Comparison of ENCODE assay signal across 31 cellular contexts in the genomic region with DNA sequence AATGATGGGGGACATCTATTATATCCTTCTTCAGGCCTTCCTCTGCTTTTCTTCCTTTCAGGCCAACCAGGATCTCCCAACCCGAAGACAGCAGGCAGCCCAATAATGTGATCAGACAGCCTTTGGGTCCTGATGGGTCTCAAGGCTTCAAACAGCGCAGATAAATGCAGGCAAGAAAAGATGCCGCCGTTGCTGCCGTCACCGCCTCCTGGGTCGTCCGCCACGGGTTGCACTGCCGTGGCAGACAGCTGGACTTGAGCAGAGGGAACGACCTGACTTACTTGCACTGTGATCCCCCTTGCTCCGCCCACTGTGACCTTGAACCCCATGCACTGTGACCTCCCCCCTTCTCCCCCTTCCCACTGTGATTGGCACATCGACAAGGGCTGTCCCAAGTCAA.
"Had no signal": no experiment of that assay in that cellular context is flagged by ENCODE, and none has a peak within 500 bp of the region (broad histone marks: within the 10 kb centered on the region; RNA-seq: fewer than 3 reads in every experiment).

No MANE protein-coding gene starts in this region.

- H3K27me3 Mint-ChIP-seq: activated B cell treated with CpG ODN at 0.5 μM for 24 hours; activated CD4-positive, alpha-beta memory T cell treated with anti-CD3 and anti-CD28 coated beads for 36 hours; activated CD8-positive, alpha-beta memory T cell treated with anti-CD3 and anti-CD28 coated beads, Interleukin-2, amount 10 ng/mL, durations not matched to agents 7 days and 5 days; activated naive CD8-positive, alpha-beta T cell; effector memory CD8-positive, alpha-beta T cell; T-helper 17 cell had no signal

- ATAC-seq: activated CD4-positive, CD25-positive, alpha-beta regulatory T cell treated with anti-CD3 and anti-CD28 coated beads, Interleukin-2, amount 50 U/mL, for 24 hours; activated CD8-positive, alpha-beta memory T cell treated with anti-CD3 and anti-CD28 coated beads, Interleukin-2, amount 10 ng/mL, durations not matched to agents 7 days and 5 days; activated CD8-positive, alpha-beta T cell treated with anti-CD3 and anti-CD28 coated beads, Interleukin-2, amount 10 ng/mL, durations not matched to agents 7 days and 5 days; effector memory CD8-positive, alpha-beta T cell; foreskin keratinocyte; gastrocnemius medialis; heart left ventricle; T-helper 17 cell had no signal

- H3K9me3 Mint-ChIP-seq: activated B cell treated with CpG ODN at 0.5 μM for 24 hours; activated CD4-positive, alpha-beta memory T cell treated with anti-CD3 and anti-CD28 coated beads for 36 hours; activated T-helper 1 cell treated with anti-CD3 and anti-CD28 coated beads, Interleukin-12 subunit alpha, Interleukin-12 subunit beta, Interleukin-2, Interleukin-4 antibody, amounts not matched to agents 30 ng/mL and 10 ng/mL and 1 ng/mL, durations not matched to agents 14 hours and 24 hours and 36 hours; activated T-helper 2 cell treated with anti-CD3 and anti-CD28 coated beads, Interferon-gamma antibody, Interleukin-2, Interleukin-4, amounts not matched to agents 10 μg/mL and 5 μg/mL and 100 μg/mL, durations not matched to agents 14 hours and 24 hours and 36 hours; effector memory CD8-positive, alpha-beta T cell; T-helper 2 cell treated with Interferon-gamma antibody and Interleukin-4, amounts not matched to agents 5 μg/mL and 100 μg/mL, for 36 hours had no signal

- H3K27ac Mint-ChIP-seq: activated B cell treated with CpG ODN at 0.5 μM for 24 hours; activated CD4-positive, alpha-beta memory T cell treated with anti-CD3 and anti-CD28 coated beads for 36 hours; activated CD8-positive, alpha-beta memory T cell treated with anti-CD3 and anti-CD28 coated beads, Interleukin-2, amount 10 ng/mL, durations not matched to agents 7 days and 5 days; activated CD8-positive, alpha-beta T cell treated with anti-CD3 and anti-CD28 coated beads, Interleukin-2, amount 10 ng/mL, durations not matched to agents 7 days and 5 days; activated T-helper 2 cell treated with anti-CD3 and anti-CD28 coated beads, Interferon-gamma antibody, Interleukin-2, Interleukin-4, amounts not matched to agents 10 μg/mL and 5 μg/mL and 100 μg/mL, durations not matched to agents 14 hours and 24 hours and 36 hours; effector memory CD8-positive, alpha-beta T cell; T-helper 2 cell treated with Interferon-gamma antibody and Interleukin-4, amounts not matched to agents 5 μg/mL and 100 μg/mL, for 36 hours had no signal

- H3K4me3 Mint-ChIP-seq: activated B cell treated with CpG ODN at 0.5 μM for 24 hours; activated CD4-positive, alpha-beta memory T cell treated with anti-CD3 and anti-CD28 coated beads for 36 hours; activated CD8-positive, alpha-beta memory T cell treated with anti-CD3 and anti-CD28 coated beads, Interleukin-2, amount 10 ng/mL, durations not matched to agents 7 days and 5 days; activated CD8-positive, alpha-beta T cell treated with anti-CD3 and anti-CD28 coated beads, Interleukin-2, amount 10 ng/mL, durations not matched to agents 7 days and 5 days; activated naive CD8-positive, alpha-beta T cell; activated T-helper 1 cell treated with anti-CD3 and anti-CD28 coated beads, Interleukin-12 subunit alpha, Interleukin-12 subunit beta, Interleukin-2, Interleukin-4 antibody, amounts not matched to agents 30 ng/mL and 10 ng/mL and 1 ng/mL, durations not matched to agents 14 hours and 24 hours and 36 hours; effector memory CD8-positive, alpha-beta T cell; T-helper 17 cell; T-helper 2 cell treated with Interferon-gamma antibody and Interleukin-4, amounts not matched to agents 5 μg/mL and 100 μg/mL, for 36 hours had no signal

- DNase-seq: activated B cell treated with CpG ODN at 0.5 μM for 24 hours; activated CD4-positive, alpha-beta memory T cell treated with anti-CD3 and anti-CD28 coated beads for 36 hours; activated CD4-positive, alpha-beta T cell treated with anti-CD3 and anti-CD28 coated beads for 48 hours; activated CD8-positive, alpha-beta memory T cell treated with anti-CD3 and anti-CD28 coated beads, Interleukin-2, amount 10 ng/mL, durations not matched to agents 7 days and 5 days; activated CD8-positive, alpha-beta memory T cell treated with anti-CD3 and anti-CD28 coated beads, Interleukin-2, amount 50 U/mL, for 4 hours; activated CD8-positive, alpha-beta T cell treated with anti-CD3 and anti-CD28 coated beads, Interleukin-2, amount 10 ng/mL, durations not matched to agents 7 days and 5 days; activated effector memory CD4-positive, alpha-beta T cell treated with anti-CD3 and anti-CD28 coated beads, Interleukin-2, amount 50 U/mL, for 16 hours; activated naive CD4-positive, alpha-beta T cell treated with anti-CD3 and anti-CD28 coated beads, Interleukin-2, amount 50 U/mL, for 16 hours; activated T-cell treated with anti-CD3 and anti-CD28 coated beads, Interleukin-2, amount 50 U/mL, for 1 hour; activated T-cell treated with anti-CD3 and anti-CD28 coated beads, Interleukin-2, amount 50 U/mL, for 48 hours; amniotic stem cell; anterior cingulate cortex; brain microvascular endothelial cell; cortex of kidney; dermis blood vessel endothelial cell; effector CD4-positive, alpha-beta T cell; effector memory CD8-positive, alpha-beta T cell; erythroblast; foreskin keratinocyte; gastrocnemius medialis; glutamatergic neuron; heart left ventricle; T-helper 1 cell; T-helper 17 cell; T1000; WERI-Rb-1 had no signal
